1 cellular context compared by ENCODE assay signal in the genomic region with DNA sequence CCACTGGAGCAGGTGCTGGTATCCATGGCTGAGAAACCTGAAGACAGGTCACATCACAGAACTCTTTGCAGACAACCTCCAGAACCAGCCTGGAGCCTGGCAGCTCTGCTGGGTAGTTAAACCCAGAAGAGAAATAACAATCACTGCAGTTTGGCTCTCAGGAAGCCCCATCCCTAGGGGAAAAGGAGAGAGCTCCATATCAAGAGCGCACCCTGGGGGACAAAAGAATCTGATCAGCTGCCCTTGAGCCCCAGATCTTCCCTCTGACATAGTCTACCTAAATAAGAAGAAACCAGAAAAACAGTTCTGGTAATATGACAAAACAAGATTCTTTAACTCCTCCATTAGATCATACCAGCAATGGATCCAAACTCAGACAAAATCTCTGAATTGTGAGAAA.
TF ChIP-seq lines count a peak whose summit lies in the region.

No MANE protein-coding gene starts in this region.

TF ChIP-seq in Ishikawa, 13 proteins besides CTCF, POLR2A, EP300 and RAD21 (continued from another document):
- TF ChIP-seq REST (IDR thresholded peaks at IDR 0.05; ENCODE audit: low read depth) (no peak), ZBTB7A (IDR thresholded peaks at IDR 0.05; ENCODE audit: low read depth) (no peak), TEAD4 (IDR thresholded peaks at IDR 0.05) (no peak), NFIC (IDR thresholded peaks at IDR 0.05) (no peak), TAF1 (IDR thresholded peaks at IDR 0.05; ENCODE audit: low read depth) (no peak), FOXM1 (IDR thresholded peaks at IDR 0.05; ENCODE audit: borderline replicate concordance, low read depth) (no peak), CREB1 (IDR thresholded peaks at IDR 0.05; ENCODE audit: low read depth) (no peak), YY1 (IDR thresholded peaks at IDR 0.05; ENCODE audit: low read depth) (no peak)
- TF ChIP-seq, protein P1, sequence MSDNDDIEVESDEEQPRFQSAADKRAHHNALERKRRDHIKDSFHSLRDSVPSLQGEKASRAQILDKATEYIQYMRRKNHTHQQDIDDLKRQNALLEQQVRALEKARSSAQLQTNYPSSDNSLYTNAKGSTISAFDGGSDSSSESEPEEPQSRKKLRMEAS (IDR thresholded peaks at IDR 0.05), result no peak
